18 cellular contexts compared by ENCODE assay signal in genomic region chr9:5876711-5877110, GRCh38. TPM values are rescaled to one million over a fixed set of nuclear protein-coding genes. Genes with fewer than 3 reads are reported as not detected.
DNase-seq lines count a peak whose midpoint lies in the region; ATAC-seq, FAIRE-seq and TF ChIP-seq lines count a peak whose summit lies in the region.
"Had no signal": no experiment of that assay in that cellular context is flagged by ENCODE, and none has a peak within 500 bp of the region (broad histone marks: within the 10 kb centered on the region; RNA-seq: fewer than 3 reads in every experiment).

No MANE protein-coding gene starts in this region.

- peak; percentile 75 for ATAC-seq in HepG2
- no peak for ATAC-seq in right lobe of liver
- ATAC-seq in esophagus mucosa: peak; percentile 41
- ATAC-seq in gastrocnemius medialis: no peak
- no peak for ATAC-seq in GM21576 (IDR thresholded peaks at IDR 0.05; ENCODE audit: unreplicated experiment)

- no peak overlapping the region for H4K8ac ChIP-seq in mesendoderm (ENCODE audit: low read depth, low read length)

- WGBS in HepG2 (ENCODE audit: low lambda C conversion rate): 73% methylated on average over 6 of the region's 7 CpGs
- WGBS in right lobe of liver (ENCODE audit: insufficient coverage, low coverage, low lambda C conversion rate, missing lambda C conversion rate): 77% methylated on average over 5 of the region's 7 CpGs
- no CpG with 5 or more reads among the region's 7 CpGs for WGBS in mesendoderm (ENCODE audit: extremely low coverage, insufficient coverage, low lambda C conversion rate)
- 92 to 97% (median 96%) methylated on average over 6 to 7 of the region's 7 CpGs for WGBS in adrenal gland, 4 donors

- TF ChIP-seq EP300 in HepG2 (IDR thresholded peaks at IDR 0.05; ENCODE audit: low read depth in 2 of 2, low read length in 2 of 2) (no peak), HepG2 (CRISPR knock-in tag; IDR thresholded peaks at IDR 0.05; ENCODE audit: borderline replicate concordance) (no peak)

- H2BK15ac ChIP-seq in mesendoderm (replicated peaks; ENCODE audit: low read depth): no peak overlapping the region

- TF ChIP-seq RAD21 in HepG2 (CRISPR knock-in tag; IDR thresholded peaks at IDR 0.05): no peak

- H2BK120ac ChIP-seq in mesendoderm (ENCODE audit: low read depth, low read length): no peak overlapping the region

- H3K4ac ChIP-seq in mesendoderm (ENCODE audit: low read depth, low read length): no peak overlapping the region

- H3K79me1 ChIP-seq in mesendoderm (ENCODE audit: low read length): no peaks in the 10 kb centered on the region

- no peak for FAIRE-seq in HepG2 (lab: Jason Lieb, UNC)

- H3K9me3 ChIP-seq in HepG2 (ENCODE audit: low read length): no peaks in the 10 kb centered on the region
- H3K9me3 ChIP-seq in right lobe of liver: no peaks in the 10 kb centered on the region
- no peaks in the 10 kb centered on the region for H3K9me3 ChIP-seq in adrenal gland (replicated peaks in 1 of 3)
- H3K9me3 ChIP-seq in gastrocnemius medialis: no peaks in the 10 kb centered on the region

- H3K36me3 ChIP-seq in HepG2 (replicated peaks in 1 of 2; ENCODE audit: control insufficient read depth in 1 of 2, insufficient read depth in 2 of 2, low read length in 2 of 2): no peaks in the 10 kb centered on the region
- H3K36me3 ChIP-seq in right lobe of liver: no peaks in the 10 kb centered on the region
- no peaks in the 10 kb centered on the region for H3K36me3 ChIP-seq in mesendoderm (ENCODE audit: control insufficient read depth, insufficient read depth, low read length)
- no peaks in the 10 kb centered on the region for H3K36me3 ChIP-seq in adrenal gland (replicated peaks in 1 of 2)
- no peaks in the 10 kb centered on the region for H3K36me3 ChIP-seq in gastrocnemius medialis

- no peak overlapping the region for H3K23ac ChIP-seq in mesendoderm (ENCODE audit: low read length)

- no peak overlapping the region for H3K27ac ChIP-seq in HepG2 (ENCODE audit: extremely low read length, insufficient read depth, low read length)
- no peak overlapping the region for H3K27ac ChIP-seq in right lobe of liver
- no peak overlapping the region for H3K27ac ChIP-seq in mesendoderm (ENCODE audit: low read depth, low read length)
- no peak overlapping the region for H3K27ac ChIP-seq in adrenal gland
- H3K27ac ChIP-seq in gastrocnemius medialis: no peak overlapping the region
- H3K27ac ChIP-seq: SK-N-MC had no signal

- no peak overlapping the region for H2AK5ac ChIP-seq in mesendoderm (ENCODE audit: low read length)

- BruUV-seq in HepG2 (replicated peaks; lab: Mats Ljungman, UMichigan): no TSS peak

- no peak overlapping the region for H2AFZ ChIP-seq in HepG2 (ENCODE audit: low read length)

- H3K4me3 ChIP-seq in HepG2 (replicated peaks in 1 of 3; ENCODE audit: insufficient read depth in 1 of 3, low read depth in 2 of 3, low read length in 3 of 3) (no peak overlapping the region), right lobe of liver (no peak overlapping the region), mesendoderm (ENCODE audit: low read length) (no peak overlapping the region), adrenal gland (no peak overlapping the region), gastrocnemius medialis (no peak overlapping the region)
- H3K4me3 ChIP-seq: SK-N-MC had no signal

- H3K4me1 ChIP-seq in HepG2 (ENCODE audit: insufficient read depth, low read length) (peaks cover 5% of the 10 kb centered on the region; the same call in 1 of the 2 replicates), right lobe of liver (no peaks in the 10 kb centered on the region), mesendoderm (ENCODE audit: control insufficient read depth, low read depth, low read length) (no peaks in the 10 kb centered on the region), adrenal gland (replicated peaks in 1 of 2) (peaks cover 0 to 4% of the 10 kb centered on the region in 2 donors), gastrocnemius medialis (no peaks in the 10 kb centered on the region)

- no peak overlapping the region for H3K18ac ChIP-seq in mesendoderm (ENCODE audit: low read length)

- no peak overlapping the region for H3K9ac ChIP-seq in HepG2 (ENCODE audit: insufficient read depth, low read depth, low read length)
- no peak overlapping the region for H3K9ac ChIP-seq in mesendoderm (ENCODE audit: low read length)

- intact Hi-C loops in HepG2 (cut with micrococcal nuclease; ENCODE audit: unreplicated experiment): no loop called here
- intact Hi-C loops in right lobe of liver (cut with DNase I): no loop called here
- intact Hi-C loops in adrenal gland (cut with DNase I): no loop called here
- intact Hi-C loops in gastrocnemius medialis (cut with DNase I; ENCODE audit: low total_unique reads): no loop called here

- H3K27me3 ChIP-seq in HepG2 (ENCODE audit: control insufficient read depth in 1 of 2, insufficient read depth in 2 of 2, low read length in 2 of 2) (no peaks in the 10 kb centered on the region), right lobe of liver (no peaks in the 10 kb centered on the region), mesendoderm (ENCODE audit: insufficient read depth, low read length, poor library complexity) (no peaks in the 10 kb centered on the region), adrenal gland (no peaks in the 10 kb centered on the region), gastrocnemius medialis (no peaks in the 10 kb centered on the region)

- in situ Hi-C loops in HepG2 (cut with HindIII; ENCODE audit: extremely low pct_ligation_motif_present, low pct_unique_long_range_greater_than_20kb): loop anchor here (10.0 kb wide), 1 partner anchor 428 kb away; no protein-coding TSS in a partner anchor
- in situ Hi-C loops in gastrocnemius medialis (cut with MboI; ENCODE audit: low sequenced_read_pairs in 4 of 4): loop anchor here in 2 of 4 donors (25.0 kb wide), 1 partner anchor 436 kb away; no protein-coding TSS in a partner anchor

- H4K5ac ChIP-seq in mesendoderm (ENCODE audit: low read length): no peak overlapping the region

- H3K79me2 ChIP-seq in HepG2 (ENCODE audit: insufficient read depth, low read length) (no peaks in the 10 kb centered on the region), mesendoderm (ENCODE audit: control insufficient read depth, insufficient read depth, low read length) (no peaks in the 10 kb centered on the region)

- no peak overlapping the region for H3K56ac ChIP-seq in mesendoderm (ENCODE audit: low read length)

- no peak for TF ChIP-seq CTCF in HepG2 (CRISPR knock-in tag; IDR thresholded peaks at IDR 0.05)
- no peak for TF ChIP-seq CTCF in right lobe of liver (IDR thresholded peaks at IDR 0.05)
- no peak for TF ChIP-seq CTCF in adrenal gland (IDR thresholded peaks at IDR 0.05)
- TF ChIP-seq CTCF in gastrocnemius medialis (IDR thresholded peaks at IDR 0.05 in 4 of 5, conservative IDR thresholded peaks at IDR 0.05 in 1 of 5): no peak

- no peak for DNase-seq in HepG2 (ENCODE audit: low spot score)
- no peak for DNase-seq in right lobe of liver
- DNase-seq in RPMI7951 (ENCODE audit: low read depth): peak; percentile 31
- peak; percentile 75 for DNase-seq in mesendoderm
- no peak for DNase-seq in adrenal gland
- DNase-seq in gastrocnemius medialis: no peak
- DNase-seq: 8988T; DMS53; GDM1; NCI-H1048; NCI-H2227 treated with DMSO at 0.1 percent for 48 hours; NCI-H526 treated with DMSO at 0.1 percent for 48 hours; NK-92 treated with Interleukin-12 subunit alpha and Interleukin-12 subunit beta, amount 100 ng/mL, for 24 hours had no signal

- H4K20me1 ChIP-seq in HepG2 (ENCODE audit: insufficient read depth, low read length): no peaks in the 10 kb centered on the region

- H2BK5ac ChIP-seq in mesendoderm (ENCODE audit: low read length): no peak overlapping the region

- POLR2A ChIA-PET in HepG2 (lab: Yijun Ruan, JAX): no interaction called here

- CTCF ChIA-PET in HepG2 (lab: Yijun Ruan, JAX; ENCODE audit: low intra/inter-chr PET ratio, low total read pairs): no interaction called here

- TF ChIP-seq POLR2A in HepG2 (IDR thresholded peaks at IDR 0.05; ENCODE audit: insufficient read depth in 1 of 2, low read depth in 2 of 2, low read length in 2 of 2) (no peak), right lobe of liver (IDR thresholded peaks at IDR 0.05) (no peak), adrenal gland (IDR thresholded peaks at IDR 0.05) (no peak), gastrocnemius medialis (IDR thresholded peaks at IDR 0.05) (no peak)

- H3K4me2 ChIP-seq in HepG2 (ENCODE audit: low read depth, low read length): no peak overlapping the region
- H3K4me2 ChIP-seq in mesendoderm (ENCODE audit: low read length): no peak overlapping the region

RNA-seq across cellular contexts. Expression of gene MLANA, which starts 14.0 kb away (rescaled TPM):
- total RNA-seq in HepG2 (2016; rRNA removed; fragmentation: Illumina TruSeq; extraction: Trizol): 0.11 and 0.72 TPM in 2 replicates
- total RNA-seq in HepG2 (2016; cell fraction: cytosol; rRNA removed; fragmentation: Illumina TruSeq; extraction: Trizol; ENCODE audit: low read depth): 0.88 TPM in 1 of 2 replicates, not detected in the other
- total RNA-seq in HepG2 (2016; cell fraction: insoluble cytoplasmic fraction; rRNA removed; fragmentation: Illumina TruSeq; extraction: Trizol): 0.15 and 0.32 TPM in 2 replicates
- total RNA-seq in HepG2 (2016; cell fraction: membrane; rRNA removed; fragmentation: Illumina TruSeq; extraction: Trizol): 0.43 and 0.72 TPM in 2 replicates
- total RNA-seq in HepG2 (2016; cell fraction: nucleus; rRNA removed; fragmentation: Illumina TruSeq; extraction: Trizol): not detected in 2 replicates
- 0.18 TPM in 1 of 2 replicates, not detected in the other for polyA plus RNA-seq in HepG2 (2011; rRNA removed)
- polyA plus RNA-seq in HepG2 (2011; cell fraction: cytosol; rRNA removed): not detected in 2 replicates
- polyA plus RNA-seq in HepG2 (2011; cell fraction: nucleus; rRNA removed): not detected in 2 replicates
- 0.23 and 0.43 TPM in 2 replicates for polyA plus RNA-seq in HepG2 (2012)
- 0.75 and 0.91 TPM in 2 replicates for polyA plus RNA-seq in HepG2 (2016; cell fraction: cytosol; fragmentation: Illumina TruSeq; extraction: Trizol; ENCODE audit: low read depth)
- polyA plus RNA-seq in HepG2 (2016; cell fraction: insoluble cytoplasmic fraction; fragmentation: Illumina TruSeq; extraction: Trizol; ENCODE audit: low read depth): 0.23 and 0.33 TPM in 2 replicates
- polyA plus RNA-seq in HepG2 (2016; cell fraction: membrane; fragmentation: Illumina TruSeq; extraction: Trizol; ENCODE audit: low read depth): 0.70 and 1.0 TPM in 2 replicates
- not detected in 2 replicates for polyA plus RNA-seq in HepG2 (2016; cell fraction: nucleus; fragmentation: Illumina TruSeq; extraction: Trizol; ENCODE audit: insufficient read depth, low read depth)
- polyA minus RNA-seq in HepG2 (2011; rRNA and poly(A)+ RNA removed; ENCODE audit: low replicate concordance): 0.10 TPM in 1 of 2 replicates, not detected in the other
- not detected in 2 replicates for polyA minus RNA-seq in HepG2 (2011; cell fraction: cytosol; rRNA and poly(A)+ RNA removed)
- not detected in 2 replicates for polyA minus RNA-seq in HepG2 (2011; cell fraction: nucleus; rRNA and poly(A)+ RNA removed)
- total RNA-seq in right lobe of liver: not detected
- total RNA-seq in RPMI7951 (2014; rRNA removed; shearing (Covaris generic)): not detected in 2 replicates
- total RNA-seq in esophagus mucosa: not detected
- not detected for polyA plus RNA-seq in mesendoderm (2013, experiment 1 of 2)
- not detected for polyA plus RNA-seq in mesendoderm (2013, experiment 2 of 2)
- not detected for total RNA-seq in adrenal gland
- polyA plus RNA-seq in adrenal gland: not detected
- total RNA-seq in gastrocnemius medialis: not detected
- total RNA-seq: H4 had no signal
- polyA plus RNA-seq: IgD-negative memory B cell had no signal

RNA-seq across cellular contexts. Expression of gene ERMP1, which starts 43.8 kb away (rescaled TPM):
- total RNA-seq in HepG2 (2016; rRNA removed; fragmentation: Illumina TruSeq; extraction: Trizol): 28.1 and 40.9 TPM in 2 replicates
- total RNA-seq in HepG2 (2016; cell fraction: cytosol; rRNA removed; fragmentation: Illumina TruSeq; extraction: Trizol; ENCODE audit: low read depth): 5.7 and 5.9 TPM in 2 replicates
- 27.4 and 39.6 TPM in 2 replicates for total RNA-seq in HepG2 (2016; cell fraction: insoluble cytoplasmic fraction; rRNA removed; fragmentation: Illumina TruSeq; extraction: Trizol)
- total RNA-seq in HepG2 (2016; cell fraction: membrane; rRNA removed; fragmentation: Illumina TruSeq; extraction: Trizol): 11.3 and 14.9 TPM in 2 replicates
- 50.1 and 60.1 TPM in 2 replicates for total RNA-seq in HepG2 (2016; cell fraction: nucleus; rRNA removed; fragmentation: Illumina TruSeq; extraction: Trizol)
- polyA plus RNA-seq in HepG2 (2011; rRNA removed): 46.8 and 65.4 TPM in 2 replicates
- 33.1 and 44.2 TPM in 2 replicates for polyA plus RNA-seq in HepG2 (2011; cell fraction: cytosol; rRNA removed)
- 24.2 and 24.7 TPM in 2 replicates for polyA plus RNA-seq in HepG2 (2011; cell fraction: nucleus; rRNA removed)
- polyA plus RNA-seq in HepG2 (2012): 43.7 and 53.7 TPM in 2 replicates
- polyA plus RNA-seq in HepG2 (2016; cell fraction: cytosol; fragmentation: Illumina TruSeq; extraction: Trizol; ENCODE audit: low read depth): 1.6 and 2.0 TPM in 2 replicates
- polyA plus RNA-seq in HepG2 (2016; cell fraction: insoluble cytoplasmic fraction; fragmentation: Illumina TruSeq; extraction: Trizol; ENCODE audit: low read depth): 19.0 and 20.2 TPM in 2 replicates
- 5.1 and 6.0 TPM in 2 replicates for polyA plus RNA-seq in HepG2 (2016; cell fraction: membrane; fragmentation: Illumina TruSeq; extraction: Trizol; ENCODE audit: low read depth)
- 44.8 and 46.9 TPM in 2 replicates for polyA plus RNA-seq in HepG2 (2016; cell fraction: nucleus; fragmentation: Illumina TruSeq; extraction: Trizol; ENCODE audit: insufficient read depth, low read depth)
- 64.3 and 119 TPM in 2 replicates for polyA minus RNA-seq in HepG2 (2011; rRNA and poly(A)+ RNA removed; ENCODE audit: low replicate concordance)
- polyA minus RNA-seq in HepG2 (2011; cell fraction: cytosol; rRNA and poly(A)+ RNA removed): 73.7 and 81.5 TPM in 2 replicates
- polyA minus RNA-seq in HepG2 (2011; cell fraction: nucleus; rRNA and poly(A)+ RNA removed): 70.6 and 70.7 TPM in 2 replicates
- 10 to 100 TPM in 3 of 6 experiments, 1 to 10 TPM in 3; 7.9 to 13.9 (median 10.2) TPM for total RNA-seq in right lobe of liver
- total RNA-seq in RPMI7951 (2014; rRNA removed; shearing (Covaris generic)): 21.7 and 25.2 TPM in 2 replicates
- total RNA-seq in esophagus mucosa: 38.1 TPM
- polyA plus RNA-seq in mesendoderm (2013, experiment 1 of 2): 7.7 TPM
- 7.4 TPM for polyA plus RNA-seq in mesendoderm (2013, experiment 2 of 2)
- total RNA-seq in adrenal gland: 100 to 1,000 TPM in 1 of 8 donors, 10 to 100 TPM in 7; 26.9 to 120 (median 38.6) TPM
- 10 to 100 TPM in 1 of 3 donors, 1 to 10 TPM in 2; 6.0 to 73.1 (median 6.4) TPM for polyA plus RNA-seq in adrenal gland
- total RNA-seq in gastrocnemius medialis: 1 to 10 TPM; 4.4 to 7.4 (median 6.3) TPM

Comparison
In these comparisons a context has a peak if more than half of its experiments do, and no peak if none do; other contexts are left out.
1. ATAC-seq: peak in HepG2 (single experiment) and esophagus mucosa (single experiment); none in right lobe of liver (0 of 4), gastrocnemius medialis (0 of 2) and GM21576 (single experiment).
2. DNase-seq: peak in RPMI7951 (single experiment) and mesendoderm (single experiment); none in HepG2 (single experiment), right lobe of liver (0 of 3), adrenal gland (0 of 7) and gastrocnemius medialis (0 of 2).